ENCODE assay signal across 8 cellular contexts in the genomic region with DNA sequence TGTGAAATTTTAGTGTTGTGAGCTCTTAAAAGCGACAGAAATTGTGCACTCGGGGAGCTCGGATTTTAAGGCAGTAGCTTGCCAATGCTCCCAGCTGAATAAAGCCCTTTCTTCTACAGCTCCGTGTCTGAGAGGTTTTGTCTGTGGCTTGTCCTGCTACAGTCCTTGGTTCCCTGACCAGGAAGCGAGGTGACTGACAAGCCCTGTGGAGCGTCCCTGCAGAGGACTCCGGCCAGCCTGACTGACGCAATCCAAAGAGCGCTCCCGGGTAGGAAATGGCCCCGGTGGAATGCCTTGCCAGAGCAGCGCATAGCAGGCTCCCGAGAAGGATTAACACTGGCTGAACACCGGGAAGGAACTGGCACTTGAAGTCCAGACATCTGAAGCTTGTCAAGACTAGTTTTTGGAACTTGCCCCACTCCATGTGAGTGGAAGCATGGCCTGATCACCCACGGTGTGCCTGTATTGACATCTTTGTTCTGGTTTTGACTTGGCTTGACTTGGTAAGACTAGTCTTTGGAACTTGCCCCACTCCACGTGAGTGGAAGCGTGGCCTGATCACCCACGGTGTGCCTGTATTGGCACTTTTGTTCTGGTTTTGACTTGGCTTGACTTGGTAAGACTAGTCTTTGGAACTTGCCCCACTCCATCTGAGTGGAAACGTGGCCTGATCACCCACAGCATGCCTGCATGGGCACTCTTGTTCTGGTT. TPM values are rescaled to one million over a fixed set of nuclear protein-coding genes. Genes with fewer than 3 reads are reported as not detected.
DNase-seq lines count a peak whose midpoint lies in the region; ATAC-seq and TF ChIP-seq lines count a peak whose summit lies in the region.
"Not testable (repeated sequence)": the region's sequence is repeated elsewhere in the genome, so short reads cannot be mapped to it uniquely, and the experiment has no call there.

No MANE protein-coding gene starts in this region.

- not testable (repeated sequence) for H3K9me3 ChIP-seq in MM.1S (replicated peaks; ENCODE audit: insufficient read depth, low read length); uterus

- peaks cover 31% of the 10 kb centered on the region for H3K36me3 Mint-ChIP-seq in activated CD8-positive, alpha-beta T cell treated with anti-CD3 and anti-CD28 coated beads for 36 hours (ENCODE audit: low read depth)

- TF ChIP-seq CTCF in MM.1S (IDR thresholded peaks at IDR 0.05; ENCODE audit: low read length); activated CD8-positive, alpha-beta T cell treated with anti-CD3 and anti-CD28 coated beads for 36 hours (IDR thresholded peaks at IDR 0.05); uterus (IDR thresholded peaks at IDR 0.05): not testable (repeated sequence)

- DNase-seq in EL (peak; percentile 47), caudate nucleus (lab: John Stamatoyannopoulos, UW) (peak in 27 of 61 donors; percentile 15 to 72 (median 31)), globus pallidus (ENCODE audit: low spot score) (peak; percentile 78), medulla oblongata (ENCODE audit: extremely low spot score) (peak; percentile 80), uterus (peak; percentile 66 to 74)
- not testable (repeated sequence) for DNase-seq in MM.1S; activated CD8-positive, alpha-beta T cell treated with anti-CD3 and anti-CD28 coated beads for 36 hours

- H3K27me3 ChIP-seq in MM.1S (replicated peaks; ENCODE audit: insufficient read depth, low read length); rectal smooth muscle tissue (ENCODE audit: control insufficient read depth, insufficient read depth, low read length); uterus: not testable (repeated sequence)

- peaks cover 15% of the 10 kb centered on the region for H3K4me1 ChIP-seq in MM.1S (ENCODE audit: low read length)
- not testable (repeated sequence) for H3K4me1 ChIP-seq in rectal smooth muscle tissue (ENCODE audit: control insufficient read depth, insufficient read depth, low read length)
- H3K4me1 ChIP-seq in uterus, result peaks cover 4 to 17% of the 10 kb centered on the region in 2 donors

- TF ChIP-seq POLR2A in uterus (IDR thresholded peaks at IDR 0.05), result not testable (repeated sequence)

- peaks cover 41% of the 10 kb centered on the region for H3K4me1 Mint-ChIP-seq in activated CD8-positive, alpha-beta T cell treated with anti-CD3 and anti-CD28 coated beads for 36 hours (ENCODE audit: low read depth)

- H3K36me3 ChIP-seq in MM.1S (replicated peaks; ENCODE audit: insufficient read depth, low read length) (peaks cover 18% of the 10 kb centered on the region), rectal smooth muscle tissue (ENCODE audit: control insufficient read depth, insufficient read depth, low read length) (peaks cover 11% of the 10 kb centered on the region)
- H3K36me3 ChIP-seq in uterus, result not testable (repeated sequence)

- H3K27me3 Mint-ChIP-seq in activated CD8-positive, alpha-beta T cell treated with anti-CD3 and anti-CD28 coated beads for 36 hours, result not testable (repeated sequence)

- not testable (repeated sequence) for H3K9me2 ChIP-seq in MM.1S (replicated peaks; ENCODE audit: insufficient read depth, low read length)

- H3K79me2 ChIP-seq in MM.1S (ENCODE audit: low read length), result peaks cover 37% of the 10 kb centered on the region

- H3K27ac Mint-ChIP-seq in activated CD8-positive, alpha-beta T cell treated with anti-CD3 and anti-CD28 coated beads for 36 hours, result peak overlapping the region; percentile 93

- POLR2A ChIA-PET in activated CD8-positive, alpha-beta T cell treated with anti-CD3 and anti-CD28 coated beads for 36 hours (lab: Charles Lee), result interaction anchor here (0.6 to 16.8 kb wide), 6 partner anchors 24 to 525 kb away, joined by 3 to 204 read pairs (median 4); partner anchors contain the start of genes BPGM, TMEM140 and WDR91

- peak overlapping the region; percentile 77 for H2AFZ ChIP-seq in MM.1S (ENCODE audit: low read length)

- not testable (repeated sequence) for H4K20me1 ChIP-seq in MM.1S (ENCODE audit: insufficient read depth, low read length)

- H3K27ac ChIP-seq in MM.1S (ENCODE audit: low read length) (peak overlapping the region; percentile 97; the same call in 1 of the 2 replicates), caudate nucleus (ENCODE audit: low read depth, low read length) (peak overlapping the region; percentile 76), rectal smooth muscle tissue (ENCODE audit: low read depth, low read length) (peak overlapping the region; percentile 92), uterus (peak overlapping the region; percentile 91 to 95)

- H3K9me3 Mint-ChIP-seq in activated CD8-positive, alpha-beta T cell treated with anti-CD3 and anti-CD28 coated beads for 36 hours, result not testable (repeated sequence)

- peak overlapping the region; percentile 24 for H3K4me3 ChIP-seq in MM.1S (ENCODE audit: low read length)
- peak overlapping the region; percentile 5 for H3K4me3 ChIP-seq in rectal smooth muscle tissue (ENCODE audit: low read length)
- peak overlapping the region in 1 of 2 donors; percentile 74 for H3K4me3 ChIP-seq in uterus

- CTCF ChIA-PET in activated CD8-positive, alpha-beta T cell treated with anti-CD3 and anti-CD28 coated beads for 36 hours (lab: Charles Lee), result interaction anchor here (0.7 to 4.6 kb wide), 13 partner anchors 7 to 538 kb away, joined by 3 to 44 read pairs (median 4); partner anchors contain the start of genes AGBL3, BPGM, TMEM140 and WDR91

- peak overlapping the region; percentile 83 for H3K4me3 Mint-ChIP-seq in activated CD8-positive, alpha-beta T cell treated with anti-CD3 and anti-CD28 coated beads for 36 hours

- peak overlapping the region; percentile 97; the same call in 1 of the 2 replicates for H3K4me2 ChIP-seq in MM.1S (ENCODE audit: low read depth, low read length)

- not testable (repeated sequence) for ATAC-seq in activated CD8-positive, alpha-beta T cell treated with anti-CD3 and anti-CD28 coated beads for 36 hours

- peak overlapping the region; percentile 44; the same call in 1 of the 2 replicates for H3K9ac ChIP-seq in MM.1S (ENCODE audit: low read length)
- not testable (repeated sequence) for H3K9ac ChIP-seq in rectal smooth muscle tissue (ENCODE audit: low read length)

- intact Hi-C loops in activated CD8-positive, alpha-beta T cell treated with anti-CD3 and anti-CD28 coated beads for 36 hours (cut with micrococcal nuclease), result loop anchor here (2.0 kb wide), 1 partner anchor 185 kb away; the partner anchor contains the start of gene AGBL3
- intact Hi-C loops in uterus (cut with DNase I; ENCODE audit: low total_unique reads), result not testable (repeated sequence)

- H3F3A ChIP-seq in MM.1S (ENCODE audit: insufficient read depth, low read length), result peaks cover 27% of the 10 kb centered on the region

RNA-seq across cellular contexts. Expression of gene CYREN, which starts 1.2 kb away (rescaled TPM):
- total RNA-seq in activated CD8-positive, alpha-beta T cell treated with anti-CD3 and anti-CD28 coated beads for 36 hours, result 10 to 100 TPM; 32.5 to 35.4 TPM
- 10 to 100 TPM in 3 of 4 donors, 1 to 10 TPM in 1; 4.1 to 47.4 (median 27.7) TPM for total RNA-seq in uterus

RNA-seq across cellular contexts. Expression of gene TMEM140, which starts 23.9 kb away (rescaled TPM):
- 1 to 10 TPM; 6.2 to 7.6 TPM for total RNA-seq in activated CD8-positive, alpha-beta T cell treated with anti-CD3 and anti-CD28 coated beads for 36 hours
- 10 to 100 TPM in 3 of 4 donors, 1 to 10 TPM in 1; 5.9 to 30.0 (median 17.9) TPM for total RNA-seq in uterus

RNA-seq across cellular contexts. Expression of gene WDR91, which starts 39.6 kb away (rescaled TPM):
- total RNA-seq in activated CD8-positive, alpha-beta T cell treated with anti-CD3 and anti-CD28 coated beads for 36 hours, result 10 to 100 TPM; 12.9 to 13.1 TPM
- total RNA-seq in uterus, result 10 to 100 TPM; 11.8 to 33.2 (median 17.1) TPM
